ENCODE assay signal across 8 cellular contexts in genomic region chr1:164560504-164560903, GRCh38. TPM values are rescaled to one million over a fixed set of nuclear protein-coding genes. Genes with fewer than 3 reads are reported as not detected.
DNase-seq lines count a peak whose midpoint lies in the region; TF ChIP-seq lines count a peak whose summit lies in the region.

No MANE protein-coding gene starts in this region.

- H3K27me3 Mint-ChIP-seq in activated T-cell treated with anti-CD3 and anti-CD28 coated beads, Interleukin-2, amount 50 U/mL, for 24 hours: peaks cover 38% of the 10 kb centered on the region
- no peaks in the 10 kb centered on the region for H3K27me3 Mint-ChIP-seq in mesothelial cell of epicardium (ENCODE audit: low read depth)

- WGBS in thyroid gland, 2 donors: 1 to 2% methylated on average over 3 of the region's 3 CpGs

- H3K27me3 ChIP-seq in thyroid gland: no peaks in the 10 kb centered on the region

- no peaks in the 10 kb centered on the region for H3K9me3 Mint-ChIP-seq in activated T-cell treated with anti-CD3 and anti-CD28 coated beads, Interleukin-2, amount 50 U/mL, for 24 hours
- no peaks in the 10 kb centered on the region for H3K9me3 Mint-ChIP-seq in mesothelial cell of epicardium

- peak overlapping the region; percentile 81 to 87 for H3K27ac ChIP-seq in coronary artery
- H3K27ac ChIP-seq in thyroid gland: peak overlapping the region; percentile 79 to 94 (median 89)

- H3K36me3 Mint-ChIP-seq in activated T-cell treated with anti-CD3 and anti-CD28 coated beads, Interleukin-2, amount 50 U/mL, for 24 hours (ENCODE audit: low read depth): no peaks in the 10 kb centered on the region
- H3K36me3 Mint-ChIP-seq in mesothelial cell of epicardium: peaks cover 12% of the 10 kb centered on the region

- H3K27ac Mint-ChIP-seq in activated T-cell treated with anti-CD3 and anti-CD28 coated beads, Interleukin-2, amount 50 U/mL, for 24 hours: no peak overlapping the region
- peak overlapping the region; percentile 100 for H3K27ac Mint-ChIP-seq in mesothelial cell of epicardium

- intact Hi-C loops in thyroid gland (cut with DNase I): no loop called here

- no peak for TF ChIP-seq CTCF in coronary artery (IDR thresholded peaks at IDR 0.05)
- no peak for TF ChIP-seq CTCF in mesothelial cell of epicardium (IDR thresholded peaks at IDR 0.05; ENCODE audit: unreplicated experiment)
- no peak for TF ChIP-seq CTCF in thyroid gland (IDR thresholded peaks at IDR 0.05)

- H3K4me3 ChIP-seq in coronary artery (peak overlapping the region; percentile 72), thyroid gland (replicated peaks in 1 of 3) (peak overlapping the region; percentile 4 to 85 (median 70))

- peak overlapping the region; percentile 51 for H3K4me3 Mint-ChIP-seq in activated T-cell treated with anti-CD3 and anti-CD28 coated beads, Interleukin-2, amount 50 U/mL, for 24 hours
- H3K4me3 Mint-ChIP-seq in mesothelial cell of epicardium: peak overlapping the region; percentile 100

- peaks cover 7 to 13% of the 10 kb centered on the region in 2 donors for H3K4me1 ChIP-seq in thyroid gland

- TF ChIP-seq POLR2A in thyroid gland (IDR thresholded peaks at IDR 0.05): no peak

- H3K36me3 ChIP-seq in thyroid gland: no peaks in the 10 kb centered on the region

- peaks cover 18% of the 10 kb centered on the region for H3K4me1 Mint-ChIP-seq in activated T-cell treated with anti-CD3 and anti-CD28 coated beads, Interleukin-2, amount 50 U/mL, for 24 hours (ENCODE audit: low read depth)
- peaks cover 27% of the 10 kb centered on the region for H3K4me1 Mint-ChIP-seq in mesothelial cell of epicardium

- no peak for DNase-seq in activated T-cell treated with anti-CD3 and anti-CD28 coated beads, Interleukin-2, amount 50 U/mL, for 24 hours
- DNase-seq in activated T-cell treated with anti-CD3 and anti-CD28 coated beads for 4 hours: no peak
- DNase-seq in coronary artery (ENCODE audit: low spot score): no peak
- no peak for DNase-seq in mesothelial cell of epicardium (ENCODE audit: low spot score in 2 of 2, unreplicated experiment in 2 of 2)
- DNase-seq in thyroid gland: no peak
- DNase-seq in stimulated activated CD4-positive, alpha-beta T cell treated with anti-CD3 and anti-CD28 coated beads, Interleukin-1b, Interleukin-23, amount 100 ng/mL, for 48 hours: no peak
- no peak for DNase-seq in NCI-H2227 (lab: John Stamatoyannopoulos, UW; ENCODE audit: unreplicated experiment)
- no peak for DNase-seq in medulla oblongata (ENCODE audit: extremely low spot score)

- H3K9me3 ChIP-seq in thyroid gland: no peaks in the 10 kb centered on the region

RNA-seq across cellular contexts. Expression of gene PBX1, which starts 1.5 kb away (rescaled TPM):
- total RNA-seq in mesothelial cell of epicardium (699 to 723 TPM (median 719 TPM) in 3 replicates), thyroid gland (100 to 1,000 TPM in 2 of 4 donors, 10 to 100 TPM in 2; 79.0 to 159 (median 102) TPM)
